Comparison of ENCODE assay signal across 9 cellular contexts in genomic region chr10:72162978-72163377, GRCh38. TPM values are rescaled to one million over a fixed set of nuclear protein-coding genes. Genes with fewer than 3 reads are reported as not detected.
DNase-seq lines count a peak whose midpoint lies in the region; ATAC-seq, FAIRE-seq and TF ChIP-seq lines count a peak whose summit lies in the region.
"Had no signal": no experiment of that assay in that cellular context is flagged by ENCODE, and none has a peak within 500 bp of the region (broad histone marks: within the 10 kb centered on the region; RNA-seq: fewer than 3 reads in every experiment).

No MANE protein-coding gene starts in this region.

- no peak overlapping the region for H3K27ac ChIP-seq in K562 (ENCODE audit: extremely low read depth, low read depth, low read length)

- TF ChIP-seq POLR2A in K562 (conservative IDR thresholded peaks at IDR 0.05): no peak

- H3K79me2 ChIP-seq in K562 (ENCODE audit: control insufficient read depth, insufficient read depth, low read length): no peaks in the 10 kb centered on the region

- H3K9me3 Mint-ChIP-seq in stimulated activated naive CD8-positive, alpha-beta T cell treated with anti-CD3 and anti-CD28 coated beads, Interleukin-15, Interleukin-2, amounts not matched to agents 100 ng/mL and 50 ng/mL, for 24 hours: no peaks in the 10 kb centered on the region
- H3K9me3 Mint-ChIP-seq: CD4-positive, alpha-beta T cell had no signal

- H3K27ac Mint-ChIP-seq in stimulated activated naive CD8-positive, alpha-beta T cell treated with anti-CD3 and anti-CD28 coated beads, Interleukin-15, Interleukin-2, amounts not matched to agents 100 ng/mL and 50 ng/mL, for 24 hours: peak overlapping the region; percentile 46
- H3K27ac Mint-ChIP-seq: CD4-positive, alpha-beta T cell had no signal

- ATAC-seq in left ventricle myocardium superior: peak; percentile 59
- ATAC-seq in K562: no peak

- DNase-seq in left ventricle myocardium superior (no peak), cardiac septum (ENCODE audit: low spot score) (no peak), MV-4-11 (lab: John Stamatoyannopoulos, UW) (peak; percentile 91), K562 (ENCODE audit: extremely low read depth in 1 of 4, low spot score in 3 of 4) (no peak), HTR-8/SVneo (ENCODE audit: insufficient read length, low spot score) (no peak), urothelium cell line (ENCODE audit: low spot score) (no peak)
- no peak for DNase-seq in stimulated activated CD8-positive, alpha-beta memory T cell treated with anti-CD3 and anti-CD28 coated beads, Interleukin-4, amount 100 ng/mL, for 48 hours
- DNase-seq: CD4-positive, alpha-beta T cell had no signal

- CTCF ChIA-PET in K562 (lab: Yijun Ruan, JAX; ENCODE audit: low intra/inter-chr PET ratio): no interaction called here

- intact Hi-C loops in left ventricle myocardium superior (cut with micrococcal nuclease) (no loop called here), cardiac septum (cut with DNase I) (no loop called here), K562 (cut with micrococcal nuclease) (no loop called here)

- H3K36me3 Mint-ChIP-seq in stimulated activated naive CD8-positive, alpha-beta T cell treated with anti-CD3 and anti-CD28 coated beads, Interleukin-15, Interleukin-2, amounts not matched to agents 100 ng/mL and 50 ng/mL, for 24 hours (ENCODE audit: low read depth): peaks cover 46% of the 10 kb centered on the region

- TF ChIP-seq EP300 in K562 (IDR thresholded peaks at IDR 0.05; ENCODE audit: low read length): no peak

- peak overlapping the region; percentile 5 for H3K4me3 Mint-ChIP-seq in stimulated activated naive CD8-positive, alpha-beta T cell treated with anti-CD3 and anti-CD28 coated beads, Interleukin-15, Interleukin-2, amounts not matched to agents 100 ng/mL and 50 ng/mL, for 24 hours
- H3K4me3 Mint-ChIP-seq: CD4-positive, alpha-beta T cell had no signal

- H3K27me3 Mint-ChIP-seq in stimulated activated naive CD8-positive, alpha-beta T cell treated with anti-CD3 and anti-CD28 coated beads, Interleukin-15, Interleukin-2, amounts not matched to agents 100 ng/mL and 50 ng/mL, for 24 hours: no peaks in the 10 kb centered on the region
- H3K27me3 Mint-ChIP-seq: CD4-positive, alpha-beta T cell had no signal

- H3K9ac ChIP-seq in K562 (ENCODE audit: insufficient read depth in 1 of 2, low read depth in 2 of 2, low read length in 2 of 2): no peak overlapping the region

- TF ChIP-seq CTCF in K562 (IDR thresholded peaks at IDR 0.05 in 2 of 3, conservative IDR thresholded peaks at IDR 0.05 in 1 of 3; ENCODE audit: insufficient read depth in 2 of 3, low read depth in 1 of 3, low read length in 3 of 3): no peak

- no peak overlapping the region for H2AFZ ChIP-seq in K562 (ENCODE audit: low read depth, low read length)

- in situ Hi-C loops in K562 (cut with MboI): no loop called here

- H3K4me3 ChIP-seq in K562: no peak overlapping the region

- H3K36me3 ChIP-seq in K562 (ENCODE audit: control insufficient read depth, insufficient read depth, low read length): peaks cover 6% of the 10 kb centered on the region; the same call in 1 of the 3 replicates

- 76% methylated on average over 1 of the region's 1 CpG for WGBS in K562 (ENCODE audit: insufficient coverage, low coverage, missing lambda C conversion rate)

- H3K9me3 ChIP-seq in K562 (replicated peaks; ENCODE audit: control insufficient read depth, insufficient read depth, low read depth, low read length): no peaks in the 10 kb centered on the region

- BruUV-seq in K562 (replicated peaks; lab: Mats Ljungman, UMichigan): no TSS peak

- no peak for TF ChIP-seq RAD21 in K562 (CRISPR knock-in tag; conservative IDR thresholded peaks at IDR 0.05 in 1 of 2, IDR thresholded peaks at IDR 0.05 in 1 of 2)

- POLR2A ChIA-PET in K562 (lab: Yijun Ruan, JAX): no interaction called here

- FAIRE-seq in K562 (lab: Jason Lieb, UNC): no peak
- FAIRE-seq in HTR-8/SVneo (lab: Jason Lieb, UNC): no peak
- no peak for FAIRE-seq in urothelium cell line (lab: Jason Lieb, UNC)

- no peaks in the 10 kb centered on the region for H3K27me3 ChIP-seq in K562 (ENCODE audit: control insufficient read depth in 2 of 2, insufficient read depth in 2 of 2, low read length in 2 of 2)

- H3K4me1 ChIP-seq in K562 (replicated peaks in 1 of 2; ENCODE audit: control insufficient read depth in 2 of 2, insufficient read depth in 2 of 2, low read length in 2 of 2): no peaks in the 10 kb centered on the region

- H3K4me1 Mint-ChIP-seq in stimulated activated naive CD8-positive, alpha-beta T cell treated with anti-CD3 and anti-CD28 coated beads, Interleukin-15, Interleukin-2, amounts not matched to agents 100 ng/mL and 50 ng/mL, for 24 hours (ENCODE audit: low read depth): peaks cover 35% of the 10 kb centered on the region

- no peaks in the 10 kb centered on the region for H3K9me1 ChIP-seq in K562 (ENCODE audit: control insufficient read depth, insufficient read depth, low read length)

- H3K4me2 ChIP-seq in K562 (ENCODE audit: insufficient read depth, low read length): no peak overlapping the region

- no peaks in the 10 kb centered on the region for H4K20me1 ChIP-seq in K562 (replicated peaks; ENCODE audit: control insufficient read depth, insufficient read depth, low read length)

TF ChIP-seq in K562, 482 proteins besides CTCF, POLR2A, EP300 and RAD21 (continues in another document):
- TF ChIP-seq FOXJ3 (CRISPR knock-in tag; IDR thresholded peaks at IDR 0.05) (no peak), JUND (IDR thresholded peaks at IDR 0.05; ENCODE audit: borderline replicate concordance, low read depth, low read length) (no peak), JUND (tag; IDR thresholded peaks at IDR 0.05; ENCODE audit: borderline replicate concordance, low read depth, low read length) (0 out of 3 replicates have a peak, but pooled peaks have one; percentile 26), ZNF57 (CRISPR knock-in tag; IDR thresholded peaks at IDR 0.05) (no peak), MTA3 (IDR thresholded peaks at IDR 0.05; ENCODE audit: borderline replicate concordance) (no peak), ZZZ3 (IDR thresholded peaks at IDR 0.05) (no peak), FOSL1 (tag; conservative IDR thresholded peaks at IDR 0.05) (peak; percentile 52; the same call in 1 of the 2 replicates), NFE2 (IDR thresholded peaks at IDR 0.05; ENCODE audit: low read depth) (peak; percentile 50; the same call in 1 of the 2 replicates), ZEB2 (IDR thresholded peaks at IDR 0.05) (no peak), SREBF2 (CRISPR knock-in tag; IDR thresholded peaks at IDR 0.05) (no peak), ZNF766 (CRISPR knock-in tag; conservative IDR thresholded peaks at IDR 0.05) (no peak), HNRNPUL1 (IDR thresholded peaks at IDR 0.05; ENCODE audit: low read length) (no peak), CBFA2T2 (conservative IDR thresholded peaks at IDR 0.05) (no peak)

RNA-seq across cellular contexts. Expression of gene ANAPC16, which starts 52.8 kb away (rescaled TPM):
- total RNA-seq in left ventricle myocardium superior (260 TPM), cardiac septum (171 TPM), K562 (2014; rRNA removed) (42.6 and 55.8 TPM in 2 replicates), K562 (2014; rRNA removed; fragmentation: Illumina TruSeq; extraction: Trizol) (108 and 111 TPM in 2 replicates), K562 (2015; rRNA removed; fragmentation: Illumina TruSeq; extraction: Trizol) (79.7 and 87.7 TPM in 2 replicates), K562 (2021) (72.5 and 72.7 TPM in 2 replicates)
- total RNA-seq in K562 (2011; cell fraction: chromatin; rRNA removed; ENCODE audit: low replicate concordance): 13.7 and 30.0 TPM in 2 replicates
- 13.7 and 15.7 TPM in 2 replicates for total RNA-seq in K562 (2011; cell fraction: nucleolus; rRNA removed)
- 30.3 and 57.6 TPM in 2 replicates for total RNA-seq in K562 (2011; cell fraction: nucleoplasm; rRNA removed)
- polyA plus RNA-seq in K562 (2011; rRNA removed) (162 and 168 TPM in 2 replicates), K562 (2014; fragmentation: Illumina TruSeq; extraction: Trizol) (74.2 and 85.3 TPM in 2 replicates), K562 (2014; fragmentation: Nextera tagmentation; extraction: Ambion mirVana) (100 to 1,000 TPM; 184 to 208 TPM), K562 (2014; rRNA removed) (112 and 134 TPM in 2 replicates)
- 47.9 and 96.2 TPM in 2 replicates for polyA plus RNA-seq in K562 (2011; cell fraction: cytosol; rRNA removed)
- polyA plus RNA-seq in K562 (2011; cell fraction: nucleus; rRNA removed): 27.0 and 46.2 TPM in 2 replicates
- polyA plus RNA-seq in K562 (2012): 85.3 and 238 TPM in 2 replicates
- polyA minus RNA-seq in K562 (2011; rRNA and poly(A)+ RNA removed): 41.3 and 52.4 TPM in 2 replicates
- polyA minus RNA-seq in K562 (2011; cell fraction: cytosol; rRNA and poly(A)+ RNA removed): 13.9 and 15.1 TPM in 2 replicates
- polyA minus RNA-seq in K562 (2011; cell fraction: nucleus; rRNA and poly(A)+ RNA removed): 3.2 and 10.0 TPM in 2 replicates

RNA-seq across cellular contexts. Expression of gene ASCC1, which starts 53.1 kb away (rescaled TPM):
- total RNA-seq in left ventricle myocardium superior (34.7 TPM), cardiac septum (21.2 TPM), K562 (2014; rRNA removed) (27.6 and 31.7 TPM in 2 replicates), K562 (2014; rRNA removed; fragmentation: Illumina TruSeq; extraction: Trizol) (52.8 and 62.6 TPM in 2 replicates), K562 (2015; rRNA removed; fragmentation: Illumina TruSeq; extraction: Trizol) (33.3 and 38.2 TPM in 2 replicates), K562 (2021) (45.7 and 48.4 TPM in 2 replicates)
- total RNA-seq in K562 (2011; cell fraction: chromatin; rRNA removed; ENCODE audit: low replicate concordance): 49.7 and 77.0 TPM in 2 replicates
- 28.7 and 34.9 TPM in 2 replicates for total RNA-seq in K562 (2011; cell fraction: nucleolus; rRNA removed)
- total RNA-seq in K562 (2011; cell fraction: nucleoplasm; rRNA removed): 43.5 and 57.0 TPM in 2 replicates
- polyA plus RNA-seq in K562 (2011; rRNA removed) (53.2 and 64.1 TPM in 2 replicates), K562 (2014; fragmentation: Illumina TruSeq; extraction: Trizol) (54.4 and 70.0 TPM in 2 replicates), K562 (2014; fragmentation: Nextera tagmentation; extraction: Ambion mirVana) (10 to 100 TPM; 50.8 to 73.3 TPM), K562 (2014; rRNA removed) (42.7 and 55.5 TPM in 2 replicates)
- 20.9 and 37.8 TPM in 2 replicates for polyA plus RNA-seq in K562 (2011; cell fraction: cytosol; rRNA removed)
- 13.5 and 19.8 TPM in 2 replicates for polyA plus RNA-seq in K562 (2011; cell fraction: nucleus; rRNA removed)
- polyA plus RNA-seq in K562 (2012): 39.1 and 50.0 TPM in 2 replicates
- polyA minus RNA-seq in K562 (2011; rRNA and poly(A)+ RNA removed): 90.3 and 97.7 TPM in 2 replicates
- 35.1 and 39.2 TPM in 2 replicates for polyA minus RNA-seq in K562 (2011; cell fraction: cytosol; rRNA and poly(A)+ RNA removed)
- polyA minus RNA-seq in K562 (2011; cell fraction: nucleus; rRNA and poly(A)+ RNA removed): 13.6 and 33.1 TPM in 2 replicates
